Comparison of ENCODE assay signal across 1 cellular context in genomic region chr16:89733322-89733721, GRCh38.
TF ChIP-seq lines count a peak whose summit lies in the region.

No MANE protein-coding gene starts in this region.

TF ChIP-seq in HepG2, 621 proteins besides CTCF, POLR2A, EP300 and RAD21:
- TF ChIP-seq ZNF597 (CRISPR knock-in tag; IDR thresholded peaks at IDR 0.05) (no peak), MXD4 (CRISPR knock-in tag; IDR thresholded peaks at IDR 0.05) (no peak), RBM22 (optimal IDR thresholded peaks at IDR 0.05; ENCODE audit: low read length) (peak; percentile 5), ZNF274 (CRISPR knock-in tag; IDR thresholded peaks at IDR 0.05) (no peak), E2F2 (CRISPR knock-in tag; IDR thresholded peaks at IDR 0.05; ENCODE audit: borderline replicate concordance) (no peak), ZNF768 (CRISPR knock-in tag; IDR thresholded peaks at IDR 0.05) (0 out of 2 replicates have a peak, but pooled peaks have one; percentile 16), ZNF782 (CRISPR knock-in tag; IDR thresholded peaks at IDR 0.05; ENCODE audit: borderline replicate concordance) (no peak), NKX3-1 (CRISPR knock-in tag; IDR thresholded peaks at IDR 0.05) (no peak)
TF ChIP-seq in HepG2: peak in this region for 2.
